In genomic region chr6:140319209-140319608, GRCh38 we compare ENCODE assay signal across 9 cellular contexts.
A peak's percentile ranks its signal among the peaks of the same experiment; 100 is the strongest.
DNase-seq lines count a peak whose midpoint lies in the region; ATAC-seq and TF ChIP-seq lines count a peak whose summit lies in the region.
"Had no signal": no experiment of that assay in that cellular context is flagged by ENCODE, and none has a peak within 500 bp of the region (broad histone marks: within the 10 kb centered on the region; RNA-seq: fewer than 3 reads in every experiment).

No MANE protein-coding gene starts in this region.

- H3K36me3 ChIP-seq in OCI-LY1 (ENCODE audit: insufficient read depth, low read length) (no peaks in the 10 kb centered on the region), liver (ENCODE audit: control insufficient read depth in 4 of 4, insufficient read depth in 3 of 4, low read depth in 1 of 4, low read length in 3 of 4) (no peaks in the 10 kb centered on the region)

- H3K79me2 ChIP-seq in OCI-LY1 (ENCODE audit: insufficient read depth, low read length), result no peaks in the 10 kb centered on the region

- WGBS in liver, result 6% methylated on average over 2 of the region's 2 CpGs

- H3K9ac ChIP-seq in OCI-LY1 (ENCODE audit: low read length), result no peak overlapping the region
- H3K9ac ChIP-seq in liver (ENCODE audit: low read depth in 1 of 2, low read length in 2 of 2), result peak overlapping the region in 1 of 2 donors; percentile 21

- H3K9me2 ChIP-seq in OCI-LY1 (ENCODE audit: low read depth, low read length), result no peaks in the 10 kb centered on the region

- ATAC-seq in HG03439 (IDR thresholded peaks at IDR 0.05; ENCODE audit: unreplicated experiment) (no peak), HG02759 (IDR thresholded peaks at IDR 0.05; ENCODE audit: unreplicated experiment) (no peak)
- ATAC-seq in activated naive CD4-positive, alpha-beta T cell treated with anti-CD3 and anti-CD28 coated beads, Interleukin-2, amount 50 U/mL, for 72 hours, result no peak

- H3K27me3 ChIP-seq in OCI-LY1 (ENCODE audit: insufficient read depth, low read length) (no peaks in the 10 kb centered on the region), liver (ENCODE audit: control insufficient read depth in 4 of 4, insufficient read depth in 4 of 4, low read length in 3 of 4) (no peaks in the 10 kb centered on the region)

- H3K4me1 ChIP-seq in OCI-LY1 (ENCODE audit: insufficient read depth, low read length, severe bottlenecking), result no peaks in the 10 kb centered on the region
- H3K4me1 ChIP-seq in liver (ENCODE audit: control insufficient read depth in 4 of 4, insufficient read depth in 4 of 4, low read length in 3 of 4), result peaks cover 4 to 20% (median 11%) of the 10 kb centered on the region in 4 donors

- H3K9me3 Mint-ChIP-seq in activated naive CD4-positive, alpha-beta T cell treated with anti-CD3 and anti-CD28 coated beads, Interleukin-2, amount 50 U/mL, for 72 hours, result no peaks in the 10 kb centered on the region

- 0 out of 2 replicates have a peak overlapping the region, but pooled peaks have one; percentile 9 for H3K4me2 ChIP-seq in OCI-LY1 (ENCODE audit: low read length)

- H3K36me3 Mint-ChIP-seq in activated naive CD4-positive, alpha-beta T cell treated with anti-CD3 and anti-CD28 coated beads, Interleukin-2, amount 50 U/mL, for 72 hours, result no peaks in the 10 kb centered on the region

- H4K20me1 ChIP-seq in OCI-LY1 (ENCODE audit: insufficient read depth, low read length), result no peaks in the 10 kb centered on the region

- no peak overlapping the region for H3K4me3 ChIP-seq in GM12864 (ENCODE audit: low read depth, low read length)
- no peak overlapping the region for H3K4me3 ChIP-seq in OCI-LY1 (ENCODE audit: low read depth, low read length, poor library complexity, severe bottlenecking)
- peak overlapping the region in 2 of 3 donors; percentile 18 to 41 for H3K4me3 ChIP-seq in liver (ENCODE audit: low read depth in 1 of 3, low read length in 3 of 3)
- H3K4me3 ChIP-seq: SK-N-MC had no signal

- no peaks in the 10 kb centered on the region for H3F3A ChIP-seq in OCI-LY1 (ENCODE audit: insufficient read depth, low read length)

- no peak overlapping the region for H2AFZ ChIP-seq in OCI-LY1 (ENCODE audit: low read length)

- DNase-seq in GM12864 (ENCODE audit: low read depth), result peak; percentile 10
- DNase-seq in HCEC 1CT, result peak; percentile 66
- DNase-seq in activated naive CD4-positive, alpha-beta T cell treated with anti-CD3 and anti-CD28 coated beads, Interleukin-2, amount 50 U/mL, for 72 hours (ENCODE audit: low spot score in 2 of 2), result no peak
- DNase-seq in nucleus accumbens (lab: John Stamatoyannopoulos, UW), result no peak

- no peak overlapping the region for H3K27ac Mint-ChIP-seq in activated naive CD4-positive, alpha-beta T cell treated with anti-CD3 and anti-CD28 coated beads, Interleukin-2, amount 50 U/mL, for 72 hours

- no peak for TF ChIP-seq CTCF in GM12864 (IDR thresholded peaks at IDR 0.05; ENCODE audit: low read depth, low read length, missing control alignments)
- TF ChIP-seq CTCF in OCI-LY1 (IDR thresholded peaks at IDR 0.05; ENCODE audit: low read length), result no peak
- TF ChIP-seq CTCF in liver (IDR thresholded peaks at IDR 0.05; ENCODE audit: low read depth, low read length, missing input control), result no peak

- H3K27ac ChIP-seq in OCI-LY1 (ENCODE audit: low read depth, low read length, poor library complexity, severe bottlenecking), result no peak overlapping the region
- H3K27ac ChIP-seq in liver (ENCODE audit: low read depth in 1 of 2, low read length in 2 of 2), result peak overlapping the region; percentile 62 to 73
- H3K27ac ChIP-seq: SK-N-MC had no signal

- peak; percentile 40 to 58 for TF ChIP-seq RAD21 in liver (IDR thresholded peaks at IDR 0.05)

- H3K9me3 ChIP-seq in OCI-LY1 (ENCODE audit: low read length) (no peaks in the 10 kb centered on the region), liver (ENCODE audit: control insufficient read depth in 4 of 4, low read length in 3 of 4) (no peaks in the 10 kb centered on the region)

TF ChIP-seq in liver, 16 proteins besides CTCF, POLR2A, EP300 and RAD21:
- TF ChIP-seq NR2F2 (IDR thresholded peaks at IDR 0.05) (peak; percentile 17), SP1 (IDR thresholded peaks at IDR 0.05) (peak; percentile 60), ZBTB33 (IDR thresholded peaks at IDR 0.05) (no peak), EGR1 (IDR thresholded peaks at IDR 0.05; ENCODE audit: low read depth in 2 of 2) (no peak), HNF4A (conservative IDR thresholded peaks at IDR 0.05) (peak; percentile 53 to 75), JUND (IDR thresholded peaks at IDR 0.05) (peak in 1 of 2 donors; percentile 21), RXRA (IDR thresholded peaks at IDR 0.05) (peak; percentile 21 to 51), GABPA (IDR thresholded peaks at IDR 0.05 in 1 of 2, conservative IDR thresholded peaks at IDR 0.05 in 1 of 2) (no peak), HNF4G (IDR thresholded peaks at IDR 0.05) (no peak), REST (IDR thresholded peaks at IDR 0.05) (peak; percentile 24), TAF1 (conservative IDR thresholded peaks at IDR 0.05) (no peak), YY1 (IDR thresholded peaks at IDR 0.05) (peak; percentile 50), ATF3 (IDR thresholded peaks at IDR 0.05) (no peak), FOXA2 (IDR thresholded peaks at IDR 0.05) (peak; percentile 33), MAX (IDR thresholded peaks at IDR 0.05) (no peak), FOXA1 (IDR thresholded peaks at IDR 0.05) (no peak)

Comparison
In these comparisons a context has a peak if more than half of its experiments do, and no peak if none do; other contexts are left out.
1. DNase-seq: peak in GM12864 (single experiment) and HCEC 1CT (single experiment); none in activated naive CD4-positive, alpha-beta T cell treated with anti-CD3 and anti-CD28 coated beads, Interleukin-2, amount 50 U/mL, for 72 hours (0 of 2) and nucleus accumbens (0 of 56).
2. H3K4me3 ChIP-seq: peak in liver (2 of 3); none in GM12864 (single experiment) and OCI-LY1 (single experiment).